In genomic region chr9:116721411-116721810, GRCh38 we compare ENCODE assay signal across 35 cellular contexts.
"Had no signal": no experiment of that assay in that cellular context is flagged by ENCODE, and none has a peak within 500 bp of the region (broad histone marks: within the 10 kb centered on the region; RNA-seq: fewer than 3 reads in every experiment).

No MANE protein-coding gene starts in this region.

- H3K9me3 ChIP-seq: MG63 had no signal

- H3K36me3 ChIP-seq: MG63 had no signal

- DNase-seq: Karpas-422, Kasumi-1, KBM-7, KG1, MG63, MM.1S, MV-4-11, NCI-H1048, NCI-H1092, NCI-H1092 treated with DMSO at 0.1 percent for 48 hours, NCI-H1105, NCI-H1105 treated with DMSO at 0.1 percent for 48 hours, NCI-H1417, NCI-H1417 treated with DMSO at 0.1 percent for 48 hours, NCI-H1436, NCI-H1436 treated with DMSO at 0.1 percent for 48 hours, NCI-H146, NCI-H1694, NCI-H1694 treated with DMSO at 0.1 percent for 48 hours, NCI-H187, NCI-H187 treated with DMSO at 0.1 percent for 48 hours, NCI-H1930, NCI-H2029, NCI-H2029 treated with DMSO at 0.1 percent for 48 hours, NCI-H2081, NCI-H2081 treated with DMSO at 0.1 percent for 48 hours, NCI-H2107, NCI-H2171, NCI-H2171 treated with DMSO at 0.1 percent for 48 hours, NCI-H2227 treated with DMSO at 0.1 percent for 48 hours, NCI-H226, NCI-H345, NCI-H446, NCI-H446 treated with DMSO at 0.1 percent for 48 hours had no signal

- H3K27me3 ChIP-seq: MG63 had no signal

- H3K4me3 ChIP-seq: MG63 had no signal

- H3K27ac ChIP-seq: KMS-11 had no signal

- H3K4me2 ChIP-seq: KMS-11 had no signal

- H3K9ac ChIP-seq: KMS-11 had no signal
